ENCODE assay signal across 1 cellular context in the genomic region with DNA sequence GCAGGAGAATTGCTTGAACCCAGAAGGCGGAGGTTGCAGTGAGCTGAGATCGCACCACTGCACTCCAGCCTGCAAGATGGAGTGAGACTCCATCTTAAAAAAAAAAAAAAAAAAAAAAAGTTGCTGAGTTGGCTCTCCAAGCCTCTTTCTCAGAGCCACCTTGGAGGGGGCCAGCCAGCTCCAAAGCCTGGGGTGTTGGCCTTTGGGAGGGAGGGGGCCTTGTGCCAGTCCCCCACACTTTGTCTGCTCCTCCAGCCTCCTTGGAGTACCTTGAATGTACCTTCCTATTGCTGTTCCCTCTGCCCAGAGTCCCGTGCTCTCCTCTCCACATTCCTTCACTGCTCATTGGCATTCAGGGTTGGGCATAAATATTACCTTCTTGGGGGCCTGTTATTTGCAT.
TF ChIP-seq lines count a peak whose summit lies in the region.

No MANE protein-coding gene starts in this region.

TF ChIP-seq in HCT116, 20 proteins besides CTCF, POLR2A, EP300 and RAD21 (continued from another document):
- TF ChIP-seq, protein P1, sequence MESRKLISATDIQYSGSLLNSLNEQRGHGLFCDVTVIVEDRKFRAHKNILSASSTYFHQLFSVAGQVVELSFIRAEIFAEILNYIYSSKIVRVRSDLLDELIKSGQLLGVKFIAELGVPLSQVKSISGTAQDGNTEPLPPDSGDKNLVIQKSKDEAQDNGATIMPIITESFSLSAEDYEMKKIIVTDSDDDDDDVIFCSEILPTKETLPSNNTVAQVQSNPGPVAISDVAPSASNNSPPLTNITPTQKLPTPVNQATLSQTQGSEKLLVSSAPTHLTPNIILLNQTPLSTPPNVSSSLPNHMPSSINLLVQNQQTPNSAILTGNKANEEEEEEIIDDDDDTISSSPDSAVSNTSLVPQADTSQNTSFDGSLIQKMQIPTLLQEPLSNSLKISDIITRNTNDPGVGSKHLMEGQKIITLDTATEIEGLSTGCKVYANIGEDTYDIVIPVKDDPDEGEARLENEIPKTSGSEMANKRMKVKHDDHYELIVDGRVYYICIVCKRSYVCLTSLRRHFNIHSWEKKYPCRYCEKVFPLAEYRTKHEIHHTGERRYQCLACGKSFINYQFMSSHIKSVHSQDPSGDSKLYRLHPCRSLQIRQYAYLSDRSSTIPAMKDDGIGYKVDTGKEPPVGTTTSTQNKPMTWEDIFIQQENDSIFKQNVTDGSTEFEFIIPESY (IDR thresholded peaks at IDR 0.05; ENCODE audit: extremely low read depth, insufficient replicate concordance, low read length): no peak
- no peak for TF ChIP-seq JUND (IDR thresholded peaks at IDR 0.05)
- no peak for TF ChIP-seq POLR2AphosphoS5 (IDR thresholded peaks at IDR 0.05; ENCODE audit: low read depth, low read length)
- TF ChIP-seq CBX3 (IDR thresholded peaks at IDR 0.05; ENCODE audit: low read depth): no peak
- no peak for TF ChIP-seq FOSL1 (IDR thresholded peaks at IDR 0.05; ENCODE audit: low read depth)
- no peak for TF ChIP-seq ELF1 (IDR thresholded peaks at IDR 0.05; ENCODE audit: borderline replicate concordance, low read depth)
- TF ChIP-seq, protein P2, sequence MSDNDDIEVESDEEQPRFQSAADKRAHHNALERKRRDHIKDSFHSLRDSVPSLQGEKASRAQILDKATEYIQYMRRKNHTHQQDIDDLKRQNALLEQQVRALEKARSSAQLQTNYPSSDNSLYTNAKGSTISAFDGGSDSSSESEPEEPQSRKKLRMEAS (IDR thresholded peaks at IDR 0.05): no peak
- no peak for TF ChIP-seq SP1 (IDR thresholded peaks at IDR 0.05; ENCODE audit: low read depth)
- TF ChIP-seq EGR1 (IDR thresholded peaks at IDR 0.05; ENCODE audit: low read depth): no peak
- TF ChIP-seq, protein P3, sequence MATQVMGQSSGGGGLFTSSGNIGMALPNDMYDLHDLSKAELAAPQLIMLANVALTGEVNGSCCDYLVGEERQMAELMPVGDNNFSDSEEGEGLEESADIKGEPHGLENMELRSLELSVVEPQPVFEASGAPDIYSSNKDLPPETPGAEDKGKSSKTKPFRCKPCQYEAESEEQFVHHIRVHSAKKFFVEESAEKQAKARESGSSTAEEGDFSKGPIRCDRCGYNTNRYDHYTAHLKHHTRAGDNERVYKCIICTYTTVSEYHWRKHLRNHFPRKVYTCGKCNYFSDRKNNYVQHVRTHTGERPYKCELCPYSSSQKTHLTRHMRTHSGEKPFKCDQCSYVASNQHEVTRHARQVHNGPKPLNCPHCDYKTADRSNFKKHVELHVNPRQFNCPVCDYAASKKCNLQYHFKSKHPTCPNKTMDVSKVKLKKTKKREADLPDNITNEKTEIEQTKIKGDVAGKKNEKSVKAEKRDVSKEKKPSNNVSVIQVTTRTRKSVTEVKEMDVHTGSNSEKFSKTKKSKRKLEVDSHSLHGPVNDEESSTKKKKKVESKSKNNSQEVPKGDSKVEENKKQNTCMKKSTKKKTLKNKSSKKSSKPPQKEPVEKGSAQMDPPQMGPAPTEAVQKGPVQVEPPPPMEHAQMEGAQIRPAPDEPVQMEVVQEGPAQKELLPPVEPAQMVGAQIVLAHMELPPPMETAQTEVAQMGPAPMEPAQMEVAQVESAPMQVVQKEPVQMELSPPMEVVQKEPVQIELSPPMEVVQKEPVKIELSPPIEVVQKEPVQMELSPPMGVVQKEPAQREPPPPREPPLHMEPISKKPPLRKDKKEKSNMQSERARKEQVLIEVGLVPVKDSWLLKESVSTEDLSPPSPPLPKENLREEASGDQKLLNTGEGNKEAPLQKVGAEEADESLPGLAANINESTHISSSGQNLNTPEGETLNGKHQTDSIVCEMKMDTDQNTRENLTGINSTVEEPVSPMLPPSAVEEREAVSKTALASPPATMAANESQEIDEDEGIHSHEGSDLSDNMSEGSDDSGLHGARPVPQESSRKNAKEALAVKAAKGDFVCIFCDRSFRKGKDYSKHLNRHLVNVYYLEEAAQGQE (IDR thresholded peaks at IDR 0.05; ENCODE audit: low read depth): no peak
- no peak for TF ChIP-seq EZH2phosphoT487 (IDR thresholded peaks at IDR 0.05; ENCODE audit: borderline replicate concordance)
- TF ChIP-seq ZNF274 (IDR thresholded peaks at IDR 0.05; ENCODE audit: low read depth, low read length): no peak
